ENCODE assay signal across 14 cellular contexts in the genomic region with DNA sequence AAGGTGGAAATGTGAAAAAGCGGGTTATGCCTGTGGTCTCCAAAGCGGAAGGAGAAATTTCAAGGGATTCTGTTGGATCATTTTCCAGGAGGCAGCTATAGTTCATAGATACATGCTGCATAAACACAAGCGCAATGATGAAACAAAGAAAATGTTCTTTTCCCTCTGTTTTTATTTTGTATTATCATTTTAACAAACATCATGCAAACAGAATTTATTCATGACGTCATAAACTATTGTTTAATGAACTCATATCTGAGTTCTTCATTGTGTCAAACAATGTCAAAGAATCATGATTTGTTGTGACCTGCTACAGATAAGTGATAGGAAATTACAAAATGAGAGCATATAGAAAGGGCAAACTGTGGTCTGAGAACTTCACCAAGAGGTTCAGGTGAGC. TPM values are rescaled to one million over a fixed set of nuclear protein-coding genes. Genes with fewer than 3 reads are reported as not detected.
"Had no signal": no experiment of that assay in that cellular context is flagged by ENCODE, and none has a peak within 500 bp of the region (broad histone marks: within the 10 kb centered on the region; RNA-seq: fewer than 3 reads in every experiment).

No MANE protein-coding gene starts in this region.

RNA-seq across cellular contexts. Expression of gene TSPY2, which starts 23.8 kb away (rescaled TPM):
- total RNA-seq: activated B cell treated with CpG ODN at 0.5 μM for 24 hours; activated CD4-positive, alpha-beta memory T cell treated with anti-CD3 and anti-CD28 coated beads for 36 hours; activated CD4-positive, alpha-beta memory T cell treated with anti-CD3 and anti-CD28 coated beads, Interleukin-2, amount 10 ng/mL, durations not matched to agents 7 days and 5 days; activated CD4-positive, alpha-beta T cell treated with anti-CD3 and anti-CD28 coated beads for 36 hours; activated CD4-positive, alpha-beta T cell treated with anti-CD3 and anti-CD28 coated beads, Interleukin-2, amount 10 ng/mL, durations not matched to agents 24 days and 14 days; activated CD4-positive, alpha-beta T cell treated with anti-CD3 and anti-CD28 coated beads, Interleukin-2, amount 10 ng/mL, durations not matched to agents 7 days and 5 days; activated CD8-positive, alpha-beta memory T cell treated with anti-CD3 and anti-CD28 coated beads for 36 hours; activated CD8-positive, alpha-beta memory T cell treated with anti-CD3 and anti-CD28 coated beads, Interleukin-2, amount 10 ng/mL, durations not matched to agents 7 days and 5 days; activated CD8-positive, alpha-beta T cell treated with anti-CD3 and anti-CD28 coated beads for 36 hours; activated CD8-positive, alpha-beta T cell treated with anti-CD3 and anti-CD28 coated beads, Interleukin-2, amount 10 ng/mL, durations not matched to agents 7 days and 5 days; T-helper 1 cell treated with Interleukin-12 subunit alpha and Interleukin-12 subunit beta and Interleukin-4 antibody, amounts not matched to agents 30 ng/mL and 1 ng/mL, for 36 hours; T-helper 17 cell; T-helper 2 cell treated with Interferon-gamma antibody and Interleukin-4, amounts not matched to agents 100 ng/mL and 5 ng/mL, for 36 hours; WTC11 had no signal
